ENCODE assay signal across 12 cellular contexts in genomic region chr16:5349661-5350060, GRCh38.
"Had no signal": no experiment of that assay in that cellular context is flagged by ENCODE, and none has a peak within 500 bp of the region (broad histone marks: within the 10 kb centered on the region; RNA-seq: fewer than 3 reads in every experiment).

No MANE protein-coding gene starts in this region.

- DNase-seq: activated CD4-positive, alpha-beta T cell treated with anti-CD3 and anti-CD28 coated beads for 36 hours; activated CD8-positive, alpha-beta T cell treated with anti-CD3 and anti-CD28 coated beads, Interleukin-2, amount 10 ng/mL, durations not matched to agents 7 days and 5 days; activated naive CD4-positive, alpha-beta T cell treated with Interleukin-2 at 50 U/mL for 16 hours; activated naive CD8-positive, alpha-beta T cell treated with anti-CD3 and anti-CD28 coated beads, Interleukin-2, amount 10 ng/mL, durations not matched to agents 7 days and 5 days; activated T-cell treated with anti-CD3 and anti-CD28 coated beads, Interleukin-2, amount 50 U/mL, for 24 hours; effector memory CD8-positive, alpha-beta T cell; left cardiac atrium; natural killer cell; spleen; stimulated activated naive CD4-positive, alpha-beta T cell; upper lobe of right lung had no signal

- H3K27me3 Mint-ChIP-seq: activated naive CD8-positive, alpha-beta T cell treated with anti-CD3 and anti-CD28 coated beads, Interleukin-2, amount 10 ng/mL, durations not matched to agents 7 days and 5 days had no signal

- H3K9me3 Mint-ChIP-seq: activated T-cell treated with anti-CD3 and anti-CD28 coated beads, Interleukin-2, amount 50 U/mL, for 24 hours; activated T-helper 2 cell treated with anti-CD3 and anti-CD28 coated beads, Interferon-gamma antibody, Interleukin-2, Interleukin-4, amounts not matched to agents 10 μg/mL and 5 μg/mL and 100 μg/mL, durations not matched to agents 14 hours and 24 hours and 36 hours had no signal

- ATAC-seq: activated CD4-positive, alpha-beta T cell treated with anti-CD3 and anti-CD28 coated beads for 36 hours; activated CD8-positive, alpha-beta T cell treated with anti-CD3 and anti-CD28 coated beads, Interleukin-2, amount 10 ng/mL, durations not matched to agents 7 days and 5 days; effector memory CD8-positive, alpha-beta T cell; left cardiac atrium; natural killer cell; upper lobe of right lung had no signal

- H3K4me1 Mint-ChIP-seq: activated CD4-positive, alpha-beta T cell treated with anti-CD3 and anti-CD28 coated beads for 36 hours; activated naive CD8-positive, alpha-beta T cell treated with anti-CD3 and anti-CD28 coated beads, Interleukin-2, amount 10 ng/mL, durations not matched to agents 7 days and 5 days; natural killer cell had no signal

- H3K27ac Mint-ChIP-seq: activated CD4-positive, alpha-beta T cell treated with anti-CD3 and anti-CD28 coated beads for 36 hours; activated CD8-positive, alpha-beta T cell treated with anti-CD3 and anti-CD28 coated beads, Interleukin-2, amount 10 ng/mL, durations not matched to agents 7 days and 5 days; activated naive CD8-positive, alpha-beta T cell treated with anti-CD3 and anti-CD28 coated beads, Interleukin-2, amount 10 ng/mL, durations not matched to agents 7 days and 5 days; activated T-cell treated with anti-CD3 and anti-CD28 coated beads, Interleukin-2, amount 50 U/mL, for 24 hours; activated T-helper 2 cell treated with anti-CD3 and anti-CD28 coated beads, Interferon-gamma antibody, Interleukin-2, Interleukin-4, amounts not matched to agents 10 μg/mL and 5 μg/mL and 100 μg/mL, durations not matched to agents 14 hours and 24 hours and 36 hours; effector memory CD8-positive, alpha-beta T cell; natural killer cell had no signal

- H3K4me3 Mint-ChIP-seq: activated CD4-positive, alpha-beta T cell treated with anti-CD3 and anti-CD28 coated beads for 36 hours; activated CD8-positive, alpha-beta T cell treated with anti-CD3 and anti-CD28 coated beads, Interleukin-2, amount 10 ng/mL, durations not matched to agents 7 days and 5 days; activated naive CD8-positive, alpha-beta T cell treated with anti-CD3 and anti-CD28 coated beads, Interleukin-2, amount 10 ng/mL, durations not matched to agents 7 days and 5 days; activated T-cell treated with anti-CD3 and anti-CD28 coated beads, Interleukin-2, amount 50 U/mL, for 24 hours; effector memory CD8-positive, alpha-beta T cell; natural killer cell had no signal

- H3K36me3 Mint-ChIP-seq: activated naive CD8-positive, alpha-beta T cell treated with anti-CD3 and anti-CD28 coated beads, Interleukin-2, amount 10 ng/mL, durations not matched to agents 7 days and 5 days; natural killer cell had no signal
